ENCODE assay signal across 1 cellular context in the genomic region with DNA sequence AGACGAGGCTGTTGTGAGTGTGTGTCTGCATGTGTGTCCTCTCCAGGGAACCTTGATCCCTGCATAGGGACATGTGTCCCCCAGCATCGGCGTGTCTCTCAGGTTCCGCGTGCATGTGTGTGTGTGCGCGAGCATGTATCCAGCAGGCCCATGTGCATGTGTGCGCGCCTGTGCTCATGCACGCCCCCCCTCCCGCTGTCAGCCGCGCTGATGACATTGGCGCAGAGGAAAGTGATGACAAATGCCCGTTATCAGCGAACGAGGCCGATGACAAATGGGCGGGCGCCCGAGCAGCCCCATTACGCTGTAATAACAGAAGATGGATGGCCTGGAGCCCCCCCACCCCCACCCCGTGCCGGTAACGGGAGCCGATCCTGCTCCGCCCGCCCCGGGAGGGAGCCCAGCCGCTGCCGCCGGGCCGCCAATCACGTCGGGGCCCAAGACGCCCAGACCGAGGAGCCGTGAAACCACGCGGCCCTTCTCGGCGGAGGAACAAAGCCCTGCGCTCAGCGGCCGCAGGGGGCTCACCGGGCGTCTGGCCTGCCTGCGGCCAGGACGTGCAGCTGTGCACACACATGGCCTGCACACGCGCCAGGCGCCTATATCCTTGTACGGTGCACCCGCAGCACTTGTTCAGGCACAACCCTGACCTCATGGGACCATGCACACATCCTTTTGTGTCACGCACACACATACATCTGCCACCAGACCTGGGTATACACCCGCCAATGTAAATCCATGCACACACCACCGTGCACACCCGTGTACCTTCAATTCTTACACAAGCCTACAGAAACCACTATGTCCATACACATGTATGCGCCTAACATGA.
TF ChIP-seq lines count a peak whose summit lies in the region.

No MANE protein-coding gene starts in this region.

TF ChIP-seq in K562, 482 proteins besides CTCF, POLR2A, EP300 and RAD21 (continued from another document and continues in another):
- TF ChIP-seq, protein P1, sequence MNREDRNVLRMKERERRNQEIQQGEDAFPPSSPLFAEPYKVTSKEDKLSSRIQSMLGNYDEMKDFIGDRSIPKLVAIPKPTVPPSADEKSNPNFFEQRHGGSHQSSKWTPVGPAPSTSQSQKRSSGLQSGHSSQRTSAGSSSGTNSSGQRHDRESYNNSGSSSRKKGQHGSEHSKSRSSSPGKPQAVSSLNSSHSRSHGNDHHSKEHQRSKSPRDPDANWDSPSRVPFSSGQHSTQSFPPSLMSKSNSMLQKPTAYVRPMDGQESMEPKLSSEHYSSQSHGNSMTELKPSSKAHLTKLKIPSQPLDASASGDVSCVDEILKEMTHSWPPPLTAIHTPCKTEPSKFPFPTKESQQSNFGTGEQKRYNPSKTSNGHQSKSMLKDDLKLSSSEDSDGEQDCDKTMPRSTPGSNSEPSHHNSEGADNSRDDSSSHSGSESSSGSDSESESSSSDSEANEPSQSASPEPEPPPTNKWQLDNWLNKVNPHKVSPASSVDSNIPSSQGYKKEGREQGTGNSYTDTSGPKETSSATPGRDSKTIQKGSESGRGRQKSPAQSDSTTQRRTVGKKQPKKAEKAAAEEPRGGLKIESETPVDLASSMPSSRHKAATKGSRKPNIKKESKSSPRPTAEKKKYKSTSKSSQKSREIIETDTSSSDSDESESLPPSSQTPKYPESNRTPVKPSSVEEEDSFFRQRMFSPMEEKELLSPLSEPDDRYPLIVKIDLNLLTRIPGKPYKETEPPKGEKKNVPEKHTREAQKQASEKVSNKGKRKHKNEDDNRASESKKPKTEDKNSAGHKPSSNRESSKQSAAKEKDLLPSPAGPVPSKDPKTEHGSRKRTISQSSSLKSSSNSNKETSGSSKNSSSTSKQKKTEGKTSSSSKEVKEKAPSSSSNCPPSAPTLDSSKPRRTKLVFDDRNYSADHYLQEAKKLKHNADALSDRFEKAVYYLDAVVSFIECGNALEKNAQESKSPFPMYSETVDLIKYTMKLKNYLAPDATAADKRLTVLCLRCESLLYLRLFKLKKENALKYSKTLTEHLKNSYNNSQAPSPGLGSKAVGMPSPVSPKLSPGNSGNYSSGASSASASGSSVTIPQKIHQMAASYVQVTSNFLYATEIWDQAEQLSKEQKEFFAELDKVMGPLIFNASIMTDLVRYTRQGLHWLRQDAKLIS (CRISPR knock-in tag; IDR thresholded peaks at IDR 0.05): no peak
- TF ChIP-seq DNMT1 (IDR thresholded peaks at IDR 0.05) (no peak), SIN3B (IDR thresholded peaks at IDR 0.05; ENCODE audit: low read depth) (no peak), TEAD1 (CRISPR knock-in tag; IDR thresholded peaks at IDR 0.05) (no peak), ZNF143 (CRISPR knock-in tag; IDR thresholded peaks at IDR 0.05) (no peak), NUFIP1 (IDR thresholded peaks at IDR 0.05; ENCODE audit: partially characterized antibody) (no peak), ZKSCAN3 (CRISPR knock-in tag; IDR thresholded peaks at IDR 0.05) (no peak), PHB (CRISPR knock-in tag; IDR thresholded peaks at IDR 0.05) (no peak), SETDB1 (IDR thresholded peaks at IDR 0.05; ENCODE audit: low read length) (no peak), ZNF589 (CRISPR knock-in tag; IDR thresholded peaks at IDR 0.05; ENCODE audit: low read depth) (no peak), RBBP5 (IDR thresholded peaks at IDR 0.05; ENCODE audit: borderline replicate concordance, insufficient read depth, low read length, poor library complexity, severe bottlenecking) (peak; percentile 54), ZNF444 (CRISPR knock-in tag; IDR thresholded peaks at IDR 0.05) (no peak), ZNF507 (tag; conservative IDR thresholded peaks at IDR 0.05) (no peak), KAT7 (CRISPR knock-in tag; IDR thresholded peaks at IDR 0.05; ENCODE audit: borderline replicate concordance) (no peak), XRCC4 (IDR thresholded peaks at IDR 0.05; ENCODE audit: extremely low read depth, insufficient read depth, insufficient read length) (no peak), FOSL1 (tag; conservative IDR thresholded peaks at IDR 0.05) (0 out of 2 replicates have a peak, but pooled peaks have one; percentile 21), XRCC5 (IDR thresholded peaks at IDR 0.05; ENCODE audit: low read depth, low read length) (no peak), ZNF431 (CRISPR knock-in tag; IDR thresholded peaks at IDR 0.05) (peak; percentile 57), PHF8 (IDR thresholded peaks at IDR 0.05; ENCODE audit: borderline replicate concordance, low read length) (peak; percentile 26; the same call in 1 of the 2 replicates), SIN3A (IDR thresholded peaks at IDR 0.05; ENCODE audit: borderline replicate concordance in 2 of 2, control insufficient read depth in 1 of 2, low read depth in 2 of 2, low read length in 2 of 2) (0 out of 4 replicates have a peak, but pooled peaks of 1 of the 2 experiments have one; percentile 22), SP2 (IDR thresholded peaks at IDR 0.05; ENCODE audit: extremely low read depth, low read depth, low read length, poor library complexity, severe bottlenecking) (no peak), KDM1A (IDR thresholded peaks at IDR 0.05) (peak in 1 of 2 experiments; percentile 96; a peak in 2 of 4 replicates), NR1H2 (CRISPR knock-in tag; IDR thresholded peaks at IDR 0.05) (no peak), ETS2 (tag; IDR thresholded peaks at IDR 0.05; ENCODE audit: borderline replicate concordance, poor library complexity, severe bottlenecking) (no peak), TAF9B (IDR thresholded peaks at IDR 0.05; ENCODE audit: partially characterized antibody) (no peak), NCOA6 (IDR thresholded peaks at IDR 0.05) (peak; percentile 58; the same call in 1 of the 2 replicates), NBN (IDR thresholded peaks at IDR 0.05; ENCODE audit: low read depth) (no peak), STAT5B (CRISPR knock-in tag; IDR thresholded peaks at IDR 0.05) (no peak)
- TF ChIP-seq, protein P2, sequence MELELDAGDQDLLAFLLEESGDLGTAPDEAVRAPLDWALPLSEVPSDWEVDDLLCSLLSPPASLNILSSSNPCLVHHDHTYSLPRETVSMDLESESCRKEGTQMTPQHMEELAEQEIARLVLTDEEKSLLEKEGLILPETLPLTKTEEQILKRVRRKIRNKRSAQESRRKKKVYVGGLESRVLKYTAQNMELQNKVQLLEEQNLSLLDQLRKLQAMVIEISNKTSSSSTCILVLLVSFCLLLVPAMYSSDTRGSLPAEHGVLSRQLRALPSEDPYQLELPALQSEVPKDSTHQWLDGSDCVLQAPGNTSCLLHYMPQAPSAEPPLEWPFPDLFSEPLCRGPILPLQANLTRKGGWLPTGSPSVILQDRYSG (tag; conservative IDR thresholded peaks at IDR 0.05; ENCODE audit: low read depth): no peak
- TF ChIP-seq, protein P3, sequence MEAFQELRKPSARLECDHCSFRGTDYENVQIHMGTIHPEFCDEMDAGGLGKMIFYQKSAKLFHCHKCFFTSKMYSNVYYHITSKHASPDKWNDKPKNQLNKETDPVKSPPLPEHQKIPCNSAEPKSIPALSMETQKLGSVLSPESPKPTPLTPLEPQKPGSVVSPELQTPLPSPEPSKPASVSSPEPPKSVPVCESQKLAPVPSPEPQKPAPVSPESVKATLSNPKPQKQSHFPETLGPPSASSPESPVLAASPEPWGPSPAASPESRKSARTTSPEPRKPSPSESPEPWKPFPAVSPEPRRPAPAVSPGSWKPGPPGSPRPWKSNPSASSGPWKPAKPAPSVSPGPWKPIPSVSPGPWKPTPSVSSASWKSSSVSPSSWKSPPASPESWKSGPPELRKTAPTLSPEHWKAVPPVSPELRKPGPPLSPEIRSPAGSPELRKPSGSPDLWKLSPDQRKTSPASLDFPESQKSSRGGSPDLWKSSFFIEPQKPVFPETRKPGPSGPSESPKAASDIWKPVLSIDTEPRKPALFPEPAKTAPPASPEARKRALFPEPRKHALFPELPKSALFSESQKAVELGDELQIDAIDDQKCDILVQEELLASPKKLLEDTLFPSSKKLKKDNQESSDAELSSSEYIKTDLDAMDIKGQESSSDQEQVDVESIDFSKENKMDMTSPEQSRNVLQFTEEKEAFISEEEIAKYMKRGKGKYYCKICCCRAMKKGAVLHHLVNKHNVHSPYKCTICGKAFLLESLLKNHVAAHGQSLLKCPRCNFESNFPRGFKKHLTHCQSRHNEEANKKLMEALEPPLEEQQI (IDR thresholded peaks at IDR 0.05): no peak
- TF ChIP-seq, protein P4, sequence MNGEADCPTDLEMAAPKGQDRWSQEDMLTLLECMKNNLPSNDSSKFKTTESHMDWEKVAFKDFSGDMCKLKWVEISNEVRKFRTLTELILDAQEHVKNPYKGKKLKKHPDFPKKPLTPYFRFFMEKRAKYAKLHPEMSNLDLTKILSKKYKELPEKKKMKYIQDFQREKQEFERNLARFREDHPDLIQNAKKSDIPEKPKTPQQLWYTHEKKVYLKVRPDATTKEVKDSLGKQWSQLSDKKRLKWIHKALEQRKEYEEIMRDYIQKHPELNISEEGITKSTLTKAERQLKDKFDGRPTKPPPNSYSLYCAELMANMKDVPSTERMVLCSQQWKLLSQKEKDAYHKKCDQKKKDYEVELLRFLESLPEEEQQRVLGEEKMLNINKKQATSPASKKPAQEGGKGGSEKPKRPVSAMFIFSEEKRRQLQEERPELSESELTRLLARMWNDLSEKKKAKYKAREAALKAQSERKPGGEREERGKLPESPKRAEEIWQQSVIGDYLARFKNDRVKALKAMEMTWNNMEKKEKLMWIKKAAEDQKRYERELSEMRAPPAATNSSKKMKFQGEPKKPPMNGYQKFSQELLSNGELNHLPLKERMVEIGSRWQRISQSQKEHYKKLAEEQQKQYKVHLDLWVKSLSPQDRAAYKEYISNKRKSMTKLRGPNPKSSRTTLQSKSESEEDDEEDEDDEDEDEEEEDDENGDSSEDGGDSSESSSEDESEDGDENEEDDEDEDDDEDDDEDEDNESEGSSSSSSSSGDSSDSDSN (IDR thresholded peaks at IDR 0.05; ENCODE audit: borderline replicate concordance in 1 of 2, low read depth in 2 of 2, low read length in 2 of 2): peak in 1 of 2 experiments; percentile 46; a peak in 1 of 4 replicates
- TF ChIP-seq, protein P5, sequence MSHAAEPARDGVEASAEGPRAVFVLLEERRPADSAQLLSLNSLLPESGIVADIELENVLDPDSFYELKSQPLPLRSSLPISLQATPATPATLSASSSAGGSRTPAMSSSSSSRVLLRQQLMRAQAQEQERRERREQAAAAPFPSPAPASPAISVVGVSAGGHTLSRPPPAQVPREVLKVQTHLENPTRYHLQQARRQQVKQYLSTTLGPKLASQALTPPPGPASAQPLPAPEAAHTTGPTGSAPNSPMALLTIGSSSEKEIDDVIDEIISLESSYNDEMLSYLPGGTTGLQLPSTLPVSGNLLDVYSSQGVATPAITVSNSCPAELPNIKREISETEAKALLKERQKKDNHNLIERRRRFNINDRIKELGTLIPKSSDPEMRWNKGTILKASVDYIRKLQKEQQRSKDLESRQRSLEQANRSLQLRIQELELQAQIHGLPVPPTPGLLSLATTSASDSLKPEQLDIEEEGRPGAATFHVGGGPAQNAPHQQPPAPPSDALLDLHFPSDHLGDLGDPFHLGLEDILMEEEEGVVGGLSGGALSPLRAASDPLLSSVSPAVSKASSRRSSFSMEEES (CRISPR knock-in tag; IDR thresholded peaks at IDR 0.05): no peak
- TF ChIP-seq, protein P6, sequence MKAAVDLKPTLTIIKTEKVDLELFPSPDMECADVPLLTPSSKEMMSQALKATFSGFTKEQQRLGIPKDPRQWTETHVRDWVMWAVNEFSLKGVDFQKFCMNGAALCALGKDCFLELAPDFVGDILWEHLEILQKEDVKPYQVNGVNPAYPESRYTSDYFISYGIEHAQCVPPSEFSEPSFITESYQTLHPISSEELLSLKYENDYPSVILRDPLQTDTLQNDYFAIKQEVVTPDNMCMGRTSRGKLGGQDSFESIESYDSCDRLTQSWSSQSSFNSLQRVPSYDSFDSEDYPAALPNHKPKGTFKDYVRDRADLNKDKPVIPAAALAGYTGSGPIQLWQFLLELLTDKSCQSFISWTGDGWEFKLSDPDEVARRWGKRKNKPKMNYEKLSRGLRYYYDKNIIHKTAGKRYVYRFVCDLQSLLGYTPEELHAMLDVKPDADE (conservative IDR thresholded peaks at IDR 0.05; ENCODE audit: control insufficient read depth, low read depth, low read length): no peak
- TF ChIP-seq, protein P7, sequence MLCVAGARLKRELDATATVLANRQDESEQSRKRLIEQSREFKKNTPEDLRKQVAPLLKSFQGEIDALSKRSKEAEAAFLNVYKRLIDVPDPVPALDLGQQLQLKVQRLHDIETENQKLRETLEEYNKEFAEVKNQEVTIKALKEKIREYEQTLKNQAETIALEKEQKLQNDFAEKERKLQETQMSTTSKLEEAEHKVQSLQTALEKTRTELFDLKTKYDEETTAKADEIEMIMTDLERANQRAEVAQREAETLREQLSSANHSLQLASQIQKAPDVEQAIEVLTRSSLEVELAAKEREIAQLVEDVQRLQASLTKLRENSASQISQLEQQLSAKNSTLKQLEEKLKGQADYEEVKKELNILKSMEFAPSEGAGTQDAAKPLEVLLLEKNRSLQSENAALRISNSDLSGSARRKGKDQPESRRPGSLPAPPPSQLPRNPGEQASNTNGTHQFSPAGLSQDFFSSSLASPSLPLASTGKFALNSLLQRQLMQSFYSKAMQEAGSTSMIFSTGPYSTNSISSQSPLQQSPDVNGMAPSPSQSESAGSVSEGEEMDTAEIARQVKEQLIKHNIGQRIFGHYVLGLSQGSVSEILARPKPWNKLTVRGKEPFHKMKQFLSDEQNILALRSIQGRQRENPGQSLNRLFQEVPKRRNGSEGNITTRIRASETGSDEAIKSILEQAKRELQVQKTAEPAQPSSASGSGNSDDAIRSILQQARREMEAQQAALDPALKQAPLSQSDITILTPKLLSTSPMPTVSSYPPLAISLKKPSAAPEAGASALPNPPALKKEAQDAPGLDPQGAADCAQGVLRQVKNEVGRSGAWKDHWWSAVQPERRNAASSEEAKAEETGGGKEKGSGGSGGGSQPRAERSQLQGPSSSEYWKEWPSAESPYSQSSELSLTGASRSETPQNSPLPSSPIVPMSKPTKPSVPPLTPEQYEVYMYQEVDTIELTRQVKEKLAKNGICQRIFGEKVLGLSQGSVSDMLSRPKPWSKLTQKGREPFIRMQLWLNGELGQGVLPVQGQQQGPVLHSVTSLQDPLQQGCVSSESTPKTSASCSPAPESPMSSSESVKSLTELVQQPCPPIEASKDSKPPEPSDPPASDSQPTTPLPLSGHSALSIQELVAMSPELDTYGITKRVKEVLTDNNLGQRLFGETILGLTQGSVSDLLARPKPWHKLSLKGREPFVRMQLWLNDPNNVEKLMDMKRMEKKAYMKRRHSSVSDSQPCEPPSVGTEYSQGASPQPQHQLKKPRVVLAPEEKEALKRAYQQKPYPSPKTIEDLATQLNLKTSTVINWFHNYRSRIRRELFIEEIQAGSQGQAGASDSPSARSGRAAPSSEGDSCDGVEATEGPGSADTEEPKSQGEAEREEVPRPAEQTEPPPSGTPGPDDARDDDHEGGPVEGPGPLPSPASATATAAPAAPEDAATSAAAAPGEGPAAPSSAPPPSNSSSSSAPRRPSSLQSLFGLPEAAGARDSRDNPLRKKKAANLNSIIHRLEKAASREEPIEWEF (CRISPR knock-in tag; IDR thresholded peaks at IDR 0.05): no peak
- TF ChIP-seq, protein P8, sequence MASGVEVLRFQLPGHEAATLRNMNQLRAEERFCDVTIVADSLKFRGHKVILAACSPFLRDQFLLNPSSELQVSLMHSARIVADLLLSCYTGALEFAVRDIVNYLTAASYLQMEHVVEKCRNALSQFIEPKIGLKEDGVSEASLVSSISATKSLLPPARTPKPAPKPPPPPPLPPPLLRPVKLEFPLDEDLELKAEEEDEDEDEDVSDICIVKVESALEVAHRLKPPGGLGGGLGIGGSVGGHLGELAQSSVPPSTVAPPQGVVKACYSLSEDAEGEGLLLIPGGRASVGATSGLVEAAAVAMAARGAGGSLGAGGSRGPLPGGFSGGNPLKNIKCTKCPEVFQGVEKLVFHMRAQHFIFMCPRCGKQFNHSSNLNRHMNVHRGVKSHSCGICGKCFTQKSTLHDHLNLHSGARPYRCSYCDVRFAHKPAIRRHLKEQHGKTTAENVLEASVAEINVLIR (CRISPR knock-in tag; IDR thresholded peaks at IDR 0.05): no peak
